18 cellular contexts compared by ENCODE assay signal in genomic region chr22:35600466-35600865, GRCh38. TPM values are rescaled to one million over a fixed set of nuclear protein-coding genes. Genes with fewer than 3 reads are reported as not detected.
DNase-seq lines count a peak whose midpoint lies in the region; ATAC-seq and TF ChIP-seq lines count a peak whose summit lies in the region.
"Had no signal": no experiment of that assay in that cellular context is flagged by ENCODE, and none has a peak within 500 bp of the region (broad histone marks: within the 10 kb centered on the region; RNA-seq: fewer than 3 reads in every experiment).

No MANE protein-coding gene starts in this region.

- H3K4me1 Mint-ChIP-seq in CD8-positive, alpha-beta memory T cell: no peaks in the 10 kb centered on the region

- peak overlapping the region; percentile 45 for H3K27ac ChIP-seq in cardiac muscle cell
- no peak overlapping the region for H3K27ac ChIP-seq in foreskin keratinocyte
- H3K27ac ChIP-seq in skeletal muscle tissue (ENCODE audit: low read depth, low read length): peak overlapping the region; percentile 67
- H3K27ac ChIP-seq in CD8-positive, alpha-beta memory T cell (ENCODE audit: low read depth, low read length): no peak overlapping the region
- H3K27ac ChIP-seq: SK-N-MC had no signal

- H3K27me3 ChIP-seq in cardiac muscle cell (no peaks in the 10 kb centered on the region), foreskin keratinocyte (peaks cover 13% of the 10 kb centered on the region), skeletal muscle tissue (ENCODE audit: control insufficient read depth in 3 of 3, insufficient read depth in 3 of 3, low read length in 3 of 3) (no peaks in the 10 kb centered on the region)
- no peaks in the 10 kb centered on the region for H3K27me3 ChIP-seq in CD8-positive, alpha-beta memory T cell (ENCODE audit: insufficient read depth, low read length, poor library complexity, severe bottlenecking)

- peaks cover 43% of the 10 kb centered on the region for H3K4me1 ChIP-seq in cardiac muscle cell (ENCODE audit: low read depth)
- H3K4me1 ChIP-seq in foreskin keratinocyte: no peaks in the 10 kb centered on the region
- H3K4me1 ChIP-seq in skeletal muscle tissue (ENCODE audit: control insufficient read depth in 3 of 3, insufficient read depth in 3 of 3, low read length in 3 of 3): peaks cover 22 to 81% (median 52%) of the 10 kb centered on the region in 3 donors
- no peaks in the 10 kb centered on the region for H3K4me1 ChIP-seq in CD8-positive, alpha-beta memory T cell (ENCODE audit: insufficient read depth, low read length)

- CTCF ChIA-PET in CD8-positive, alpha-beta memory T cell (lab: Charles Lee): no interaction called here

- no peak overlapping the region for H3K4me3 Mint-ChIP-seq in CD8-positive, alpha-beta memory T cell
- H3K4me3 Mint-ChIP-seq: CD4-positive, alpha-beta T cell had no signal

- no peak for ATAC-seq in foreskin keratinocyte
- no peak for ATAC-seq in HG03565 (IDR thresholded peaks at IDR 0.05; ENCODE audit: unreplicated experiment)
- ATAC-seq: A549, HCT116 had no signal

- POLR2A ChIA-PET in CD8-positive, alpha-beta memory T cell (lab: Charles Lee): no interaction called here

- intact Hi-C loops in cardiac septum (cut with DNase I): no loop called here

- no peaks in the 10 kb centered on the region for H3K36me3 Mint-ChIP-seq in CD8-positive, alpha-beta memory T cell

- H3K36me3 ChIP-seq in cardiac muscle cell: no peaks in the 10 kb centered on the region
- peaks cover 0 to 6% (median 0%) of the 10 kb centered on the region in 3 donors for H3K36me3 ChIP-seq in skeletal muscle tissue (ENCODE audit: control insufficient read depth in 3 of 3, insufficient read depth in 3 of 3, low read length in 3 of 3)
- H3K36me3 ChIP-seq in CD8-positive, alpha-beta memory T cell (ENCODE audit: insufficient read depth, low read length): no peaks in the 10 kb centered on the region

- TF ChIP-seq CTCF in cardiac muscle cell (IDR thresholded peaks at IDR 0.05; ENCODE audit: low read depth, low read length) (no peak), foreskin keratinocyte (conservative IDR thresholded peaks at IDR 0.05) (peak; percentile 3)

- H3K27ac Mint-ChIP-seq in CD8-positive, alpha-beta memory T cell: no peak overlapping the region
- H3K27ac Mint-ChIP-seq: CD4-positive, alpha-beta T cell had no signal

- peak overlapping the region in 1 of 3 donors; percentile 8 for H3K9ac ChIP-seq in skeletal muscle tissue (ENCODE audit: low read depth in 1 of 3, low read length in 3 of 3)

- H3K4me3 ChIP-seq in cardiac muscle cell (no peak overlapping the region), skeletal muscle tissue (ENCODE audit: low read length in 3 of 3) (no peak overlapping the region)
- H3K4me3 ChIP-seq in CD8-positive, alpha-beta memory T cell (ENCODE audit: low read length): no peak overlapping the region
- H3K4me3 ChIP-seq: A549, SK-N-MC had no signal

- no peaks in the 10 kb centered on the region for H3K9me3 ChIP-seq in cardiac muscle cell (ENCODE audit: low read depth)
- H3K9me3 ChIP-seq in skeletal muscle tissue (ENCODE audit: control insufficient read depth in 3 of 3, low read length in 3 of 3): no peaks in the 10 kb centered on the region
- no peaks in the 10 kb centered on the region for H3K9me3 ChIP-seq in CD8-positive, alpha-beta memory T cell (ENCODE audit: low read length)
- H3K9me3 ChIP-seq: A549 had no signal

- H3K9me3 Mint-ChIP-seq in CD8-positive, alpha-beta memory T cell: no peaks in the 10 kb centered on the region
- H3K9me3 Mint-ChIP-seq: CD4-positive, alpha-beta T cell had no signal

- H3K27me3 Mint-ChIP-seq in CD8-positive, alpha-beta memory T cell: peaks cover 0 to 7% of the 10 kb centered on the region in 2 donors

- DNase-seq in cardiac muscle cell (ENCODE audit: low read depth in 1 of 2, low spot score in 1 of 2) (no peak), cardiac septum (ENCODE audit: low spot score) (no peak), MV-4-11 (lab: John Stamatoyannopoulos, UW) (peak; percentile 78), foreskin keratinocyte (no peak), HT-29 (ENCODE audit: low spot score) (no peak)
- DNase-seq in CD8-positive, alpha-beta memory T cell: no peak
- DNase-seq: CD4-positive, alpha-beta T cell; DMS79 treated with DMSO at 0.1 percent for 48 hours; NCI-H1105; NCI-H1930; NCI-H2171; NCI-H774; OCI-M1 had no signal

RNA-seq across cellular contexts. Expression of gene MB, which starts 16.7 kb away (rescaled TPM):
- total RNA-seq in cardiac muscle cell (952 and 1,065 TPM in 2 replicates), cardiac septum (7,641 TPM), foreskin keratinocyte (not detected in 2 replicates), skeletal muscle tissue (84.5 TPM)
- polyA plus RNA-seq in cardiac muscle cell (829 and 1,030 TPM in 2 replicates), foreskin keratinocyte (not detected in 2 replicates)
- 1 to 10 TPM; 2.5 to 2.7 TPM for total RNA-seq in CD8-positive, alpha-beta memory T cell
- not detected for polyA plus RNA-seq in CD8-positive, alpha-beta memory T cell
- 0.79 and 0.86 TPM in 2 replicates for total RNA-seq in HT-29 (2014; rRNA removed; shearing (Covaris generic))
- total RNA-seq: CD4-positive, alpha-beta T cell had no signal

RNA-seq across cellular contexts. Expression of gene APOL6, which starts 47.8 kb away (rescaled TPM):
- not detected in 2 replicates for total RNA-seq in cardiac muscle cell
- 0.07 TPM in 1 of 2 replicates, not detected in the other for polyA plus RNA-seq in cardiac muscle cell
- 5.7 TPM for total RNA-seq in cardiac septum
- total RNA-seq in foreskin keratinocyte: 11.7 and 14.9 TPM in 2 replicates
- 2.8 and 3.0 TPM in 2 replicates for polyA plus RNA-seq in foreskin keratinocyte
- total RNA-seq in skeletal muscle tissue: 5.2 TPM
- 10 to 100 TPM; 27.1 to 27.5 TPM for total RNA-seq in CD8-positive, alpha-beta memory T cell
- polyA plus RNA-seq in CD8-positive, alpha-beta memory T cell: 26.1 TPM
- 6.3 and 6.8 TPM in 2 replicates for total RNA-seq in HT-29 (2014; rRNA removed; shearing (Covaris generic))

RNA-seq across cellular contexts. Expression of gene RASD2, which starts 59.8 kb away (rescaled TPM):
- 1.1 and 1.2 TPM in 2 replicates for total RNA-seq in cardiac muscle cell
- 0.61 and 2.3 TPM in 2 replicates for polyA plus RNA-seq in cardiac muscle cell
- total RNA-seq in cardiac septum: 3.5 TPM
- total RNA-seq in foreskin keratinocyte: 0.07 TPM in 2 replicates
- polyA plus RNA-seq in foreskin keratinocyte: 0.06 and 0.10 TPM in 2 replicates
- total RNA-seq in skeletal muscle tissue: 1.0 TPM
- total RNA-seq in CD8-positive, alpha-beta memory T cell: under 1 TPM; 0.09 to 0.24 TPM
- polyA plus RNA-seq in CD8-positive, alpha-beta memory T cell: not detected
- 0.05 TPM in 1 of 2 replicates, not detected in the other for total RNA-seq in HT-29 (2014; rRNA removed; shearing (Covaris generic))

Comparison
In these comparisons a context has a peak if more than half of its experiments do, and no peak if none do; other contexts are left out.
1. H3K27ac ChIP-seq: peak in cardiac muscle cell (single experiment) and skeletal muscle tissue (single experiment); none in foreskin keratinocyte (single experiment) and CD8-positive, alpha-beta memory T cell (single experiment).
2. RNA of gene MB, which starts 16.7 kb away (total RNA-seq): 7,641 TPM in cardiac septum (single experiment), 952 to 1,065 TPM in cardiac muscle cell and 84.5 TPM in skeletal muscle tissue (single experiment); 2.5 to 2.7 TPM in CD8-positive, alpha-beta memory T cell, 0.79 to 0.86 TPM in HT-29 and not detected in foreskin keratinocyte; every median in the first group is over 10 times any median in the second.